ENCODE assay signal across 8 cellular contexts in the genomic region with DNA sequence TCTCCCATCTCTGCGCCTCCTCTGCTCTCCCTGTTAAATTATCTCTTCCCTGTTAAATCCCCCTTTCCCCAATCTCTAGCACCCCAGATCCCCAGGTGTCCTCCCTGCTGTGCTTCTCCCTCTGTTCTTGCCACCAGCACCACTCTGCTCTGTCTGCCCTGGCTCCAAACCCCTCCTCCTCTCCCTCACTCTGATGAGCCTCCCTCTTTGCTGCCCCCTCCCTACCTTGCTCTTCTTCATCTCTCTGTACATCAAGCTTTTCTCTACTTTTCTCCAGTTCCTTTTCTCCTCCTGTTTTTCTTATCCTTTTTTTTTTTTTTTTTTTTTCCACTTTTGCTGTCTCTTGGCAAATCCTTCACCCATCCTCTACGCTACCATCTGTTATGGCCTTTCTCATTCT. TPM values are rescaled to one million over a fixed set of nuclear protein-coding genes. Genes with fewer than 3 reads are reported as not detected.
A peak's percentile ranks its signal among the peaks of the same experiment; 100 is the strongest.
DNase-seq lines count a peak whose midpoint lies in the region; ATAC-seq, FAIRE-seq and TF ChIP-seq lines count a peak whose summit lies in the region.
"Not testable (repeated sequence)": the region's sequence is repeated elsewhere in the genome, so short reads cannot be mapped to it uniquely, and the experiment has no call there.

No MANE protein-coding gene starts in this region.

- FAIRE-seq in keratinocyte (lab: Jason Lieb, UNC), result not testable (repeated sequence)

- DNase-seq in CD8-positive, alpha-beta T cell; SJSA1 (ENCODE audit: low read depth in 1 of 2, low spot score in 2 of 2); activated naive CD4-positive, alpha-beta T cell treated with anti-CD3 and anti-CD28 coated beads, Interleukin-2, amount 50 U/mL, for 72 hours (ENCODE audit: low spot score in 2 of 2); endodermal cell; keratinocyte (ENCODE audit: low read depth, low spot score); suprapubic skin (ENCODE audit: low spot score in 2 of 2): not testable (repeated sequence)

- peak overlapping the region; percentile 87; the same call in 1 of the 2 replicates for H3K9ac ChIP-seq in KMS-11
- H3K9ac ChIP-seq in endodermal cell (ENCODE audit: extremely low read depth, low read length, poor library complexity, severe bottlenecking), result peak overlapping the region; percentile 84
- peak overlapping the region; percentile 85 for H3K9ac ChIP-seq in keratinocyte (ENCODE audit: control insufficient read depth, extremely low read depth, insufficient read depth, low read length)

- not testable (repeated sequence) for TF ChIP-seq POLR2A in suprapubic skin (IDR thresholded peaks at IDR 0.05)

- not testable (repeated sequence) for H3K36me3 ChIP-seq in CD8-positive, alpha-beta T cell (ENCODE audit: insufficient read depth, low read length); KMS-11 (ENCODE audit: insufficient read depth); SJSA1; keratinocyte (ENCODE audit: control insufficient read depth in 2 of 2, extremely low read depth in 1 of 2, insufficient read depth in 2 of 2, low read length in 2 of 2); neuron (ENCODE audit: insufficient read depth, low read length); suprapubic skin
- peaks cover 26% of the 10 kb centered on the region for H3K36me3 ChIP-seq in endodermal cell (ENCODE audit: control insufficient read depth, insufficient read depth, low read length)

- H3K4me3 ChIP-seq in CD8-positive, alpha-beta T cell (ENCODE audit: low read depth, low read length), result peak overlapping the region; percentile 91
- H3K4me3 ChIP-seq in KMS-11 (IDR thresholded peaks at IDR 0.05; ENCODE audit: insufficient read depth, low read depth, low read length), result not testable (repeated sequence)
- H3K4me3 ChIP-seq in SJSA1, result peak overlapping the region; percentile 75
- peak overlapping the region; percentile 94 for H3K4me3 ChIP-seq in endodermal cell (ENCODE audit: low read length)
- peak overlapping the region; percentile 70 to 95 (median 92) for H3K4me3 ChIP-seq in keratinocyte (ENCODE audit: control insufficient read depth in 2 of 3, extremely low read depth in 1 of 3, insufficient read depth in 2 of 3, low read depth in 1 of 3, low read length in 3 of 3)
- H3K4me3 ChIP-seq in neuron (ENCODE audit: low read length), result peak overlapping the region; percentile 91
- peak overlapping the region; percentile 90 for H3K4me3 ChIP-seq in suprapubic skin

- H3K4me1 ChIP-seq in CD8-positive, alpha-beta T cell (ENCODE audit: insufficient read depth, low read length); KMS-11 (ENCODE audit: low read depth, poor library complexity, severe bottlenecking); SJSA1 (replicated peaks); endodermal cell (ENCODE audit: control insufficient read depth, insufficient read depth, low read length); keratinocyte (ENCODE audit: control insufficient read depth, extremely low read depth, insufficient read depth, low read length); neuron (ENCODE audit: insufficient read depth, low read length): not testable (repeated sequence)
- peaks cover 25% of the 10 kb centered on the region for H3K4me1 ChIP-seq in suprapubic skin

- POLR2A ChIA-PET in CD8-positive, alpha-beta T cell (lab: Charles Lee), result not testable (repeated sequence)

- not testable (repeated sequence) for TF ChIP-seq EP300 in suprapubic skin (IDR thresholded peaks at IDR 0.05)

- not testable (repeated sequence) for ATAC-seq in CD8-positive, alpha-beta T cell; activated naive CD4-positive, alpha-beta T cell treated with anti-CD3 and anti-CD28 coated beads, Interleukin-2, amount 50 U/mL, for 72 hours

- H3K4me1 Mint-ChIP-seq in CD8-positive, alpha-beta T cell (ENCODE audit: low read depth), result peaks cover 33% of the 10 kb centered on the region
- peaks cover 39% of the 10 kb centered on the region for H3K4me1 Mint-ChIP-seq in endodermal cell

- CTCF ChIA-PET in CD8-positive, alpha-beta T cell (lab: Charles Lee), result not testable (repeated sequence)

- H3K27ac Mint-ChIP-seq in CD8-positive, alpha-beta T cell, result peak overlapping the region; percentile 93
- H3K27ac Mint-ChIP-seq in activated naive CD4-positive, alpha-beta T cell treated with anti-CD3 and anti-CD28 coated beads, Interleukin-2, amount 50 U/mL, for 72 hours, result peak overlapping the region; percentile 88 to 98
- H3K27ac Mint-ChIP-seq in endodermal cell, result peak overlapping the region; percentile 96

- peak overlapping the region; percentile 72 for H3K4me2 ChIP-seq in KMS-11
- peak overlapping the region; percentile 79 for H3K4me2 ChIP-seq in keratinocyte (ENCODE audit: control insufficient read depth, extremely low read depth, insufficient read depth, low read depth, low read length)

- not testable (repeated sequence) for H3K79me2 ChIP-seq in KMS-11 (ENCODE audit: insufficient read depth, low read depth); keratinocyte (ENCODE audit: control insufficient read depth, insufficient read depth, low read length)

- H3K4me3 Mint-ChIP-seq in CD8-positive, alpha-beta T cell, result peak overlapping the region; percentile 95
- peak overlapping the region; percentile 78 for H3K4me3 Mint-ChIP-seq in endodermal cell

- H4K20me1 ChIP-seq in KMS-11 (ENCODE audit: insufficient read depth); keratinocyte (ENCODE audit: control insufficient read depth, extremely low read depth, insufficient read depth, low read length): not testable (repeated sequence)

- H3K27me3 ChIP-seq in CD8-positive, alpha-beta T cell (ENCODE audit: insufficient read depth, low read length); KMS-11 (ENCODE audit: insufficient read depth, low read depth); SJSA1 (replicated peaks); endodermal cell (ENCODE audit: control insufficient read depth, insufficient read depth, low read length, poor library complexity, severe bottlenecking); keratinocyte (ENCODE audit: control insufficient read depth, extremely low read depth, insufficient read depth, low read length); neuron (ENCODE audit: insufficient read depth, low read length); suprapubic skin: not testable (repeated sequence)

- H2AFZ ChIP-seq in KMS-11 (ENCODE audit: low read depth) (peak overlapping the region; percentile 94), keratinocyte (ENCODE audit: control insufficient read depth, low read length) (peak overlapping the region; percentile 95), neuron (ENCODE audit: low read depth, low read length) (peak overlapping the region; percentile 99)

- not testable (repeated sequence) for H3K9me3 ChIP-seq in CD8-positive, alpha-beta T cell (ENCODE audit: low read length); SJSA1 (replicated peaks); endodermal cell (ENCODE audit: control insufficient read depth, low read length); keratinocyte (ENCODE audit: control insufficient read depth, low read depth, low read length); neuron (ENCODE audit: low read length); suprapubic skin

- not testable (repeated sequence) for TF ChIP-seq CTCF in CD8-positive, alpha-beta T cell (IDR thresholded peaks at IDR 0.05); KMS-11 (conservative IDR thresholded peaks at IDR 0.05; ENCODE audit: low read depth, low read length); endodermal cell (conservative IDR thresholded peaks at IDR 0.05); keratinocyte (optimal IDR thresholded peaks at IDR 0.05 in 1 of 3, IDR thresholded peaks at IDR 0.05 in 1 of 3, conservative IDR thresholded peaks at IDR 0.05 in 1 of 3; ENCODE audit: extremely low read depth in 1 of 3, insufficient read depth in 2 of 3, low read length in 3 of 3); suprapubic skin (IDR thresholded peaks at IDR 0.05)

- H3K27ac ChIP-seq in CD8-positive, alpha-beta T cell (ENCODE audit: low read depth, low read length), result peak overlapping the region; percentile 66
- not testable (repeated sequence) for H3K27ac ChIP-seq in KMS-11; SJSA1; endodermal cell (ENCODE audit: low read depth, low read length); keratinocyte (ENCODE audit: control insufficient read depth, insufficient read depth, low read length); suprapubic skin

- not testable (repeated sequence) for H3K9me3 Mint-ChIP-seq in CD8-positive, alpha-beta T cell; endodermal cell
- H3K9me3 Mint-ChIP-seq in activated naive CD4-positive, alpha-beta T cell treated with anti-CD3 and anti-CD28 coated beads, Interleukin-2, amount 50 U/mL, for 72 hours, result peaks cover 14 to 31% of the 10 kb centered on the region in 2 donors

- intact Hi-C loops in CD8-positive, alpha-beta T cell (cut with DNase I, micrococcal nuclease), result loop anchor here (5.0 kb wide), 6 partner anchors 51 to 926 kb away; partner anchors contain the start of genes MYADM (in 1 of the 2), ZNF468 (in 1 of the 2), ZNF611 (in 1 of the 2) and ZNF808 (in 1 of the 2)

- H3K27me3 Mint-ChIP-seq in CD8-positive, alpha-beta T cell (ENCODE audit: low read depth); endodermal cell (ENCODE audit: insufficient read depth): not testable (repeated sequence)

- dilution Hi-C loops in keratinocyte (cut with MboI; ENCODE audit: extremely low pct_ligation_motif_present, low sequenced_read_pairs), result not testable (repeated sequence)

- not testable (repeated sequence) for H3K9me1 ChIP-seq in keratinocyte (ENCODE audit: control insufficient read depth, extremely low read depth, insufficient read depth, low read length)

- peaks cover 22% of the 10 kb centered on the region for H3K36me3 Mint-ChIP-seq in CD8-positive, alpha-beta T cell
- H3K36me3 Mint-ChIP-seq in activated naive CD4-positive, alpha-beta T cell treated with anti-CD3 and anti-CD28 coated beads, Interleukin-2, amount 50 U/mL, for 72 hours, result peaks cover 36 to 59% of the 10 kb centered on the region in 2 donors
- peaks cover 25% of the 10 kb centered on the region for H3K36me3 Mint-ChIP-seq in endodermal cell (ENCODE audit: low read depth)

- 41 to 83% methylated on average over 1 to 2 of the region's 2 CpGs for WGBS in endodermal cell (ENCODE audit: insufficient coverage in 1 of 2, insufficient read length in 1 of 2), 2 experiments
- WGBS in suprapubic skin, result 33% methylated on average over 2 of the region's 2 CpGs

RNA-seq across cellular contexts. Expression of gene ZNF888, which starts 18.3 kb away (rescaled TPM):
- 1 to 10 TPM; 4.5 to 4.9 TPM for total RNA-seq in CD8-positive, alpha-beta T cell
- 2.4 and 6.9 TPM in 2 replicates for total RNA-seq in SJSA1 (2014; rRNA removed; shearing (Covaris generic))
- 10 to 100 TPM in 1 of 2 donors, 1 to 10 TPM in 1; 4.0 to 11.6 TPM for total RNA-seq in activated naive CD4-positive, alpha-beta T cell treated with anti-CD3 and anti-CD28 coated beads, Interleukin-2, amount 50 U/mL, for 72 hours
- total RNA-seq in endodermal cell, result 10 to 100 TPM; 13.4 to 19.6 TPM
- 4.5 TPM for polyA plus RNA-seq in endodermal cell (2013, experiment 1 of 2)
- 5.4 TPM for polyA plus RNA-seq in endodermal cell (2013, experiment 2 of 2)
- 2.0 to 3.1 TPM (median 2.2 TPM) in 3 replicates for polyA plus RNA-seq in keratinocyte
- polyA plus RNA-seq in keratinocyte (2011; ENCODE audit: low read depth), result 2.4 TPM
- 0.81 and 2.1 TPM in 2 replicates for polyA plus RNA-seq in keratinocyte (2011; cell fraction: cytosol; rRNA removed)
- 3.5 and 3.9 TPM in 2 replicates for polyA plus RNA-seq in keratinocyte (2011; cell fraction: nucleus; rRNA removed)
- polyA plus RNA-seq in keratinocyte (2012; ENCODE audit: low replicate concordance), result 2.7 TPM in 2 replicates
- 0.79 to 8.3 TPM (median 4.1 TPM) in 3 replicates for polyA minus RNA-seq in keratinocyte
- 2.5 TPM for polyA minus RNA-seq in keratinocyte (2011; cell fraction: cytosol; rRNA and poly(A)+ RNA removed)
- polyA minus RNA-seq in keratinocyte (2011; cell fraction: nucleus; rRNA and poly(A)+ RNA removed), result 3.5 and 7.8 TPM in 2 replicates
- total RNA-seq in suprapubic skin, result 1 to 10 TPM; 3.5 to 5.3 (median 4.5) TPM

RNA-seq across cellular contexts. Expression of gene ZNF816, which starts 21.2 kb away (rescaled TPM):
- 1 to 10 TPM; 5.9 to 6.4 TPM for total RNA-seq in CD8-positive, alpha-beta T cell
- 9.5 and 16.3 TPM in 2 replicates for total RNA-seq in SJSA1 (2014; rRNA removed; shearing (Covaris generic))
- 10 to 100 TPM in 1 of 2 donors, 1 to 10 TPM in 1; 7.0 to 13.0 TPM for total RNA-seq in activated naive CD4-positive, alpha-beta T cell treated with anti-CD3 and anti-CD28 coated beads, Interleukin-2, amount 50 U/mL, for 72 hours
- total RNA-seq in endodermal cell, result 10 to 100 TPM; 20.7 to 24.8 TPM
- 13.4 TPM for polyA plus RNA-seq in endodermal cell (2013, experiment 1 of 2)
- polyA plus RNA-seq in endodermal cell (2013, experiment 2 of 2), result 13.3 TPM
- polyA plus RNA-seq in keratinocyte, result 2.1 to 5.1 TPM (median 4.3 TPM) in 3 replicates
- polyA plus RNA-seq in keratinocyte (2011; ENCODE audit: low read depth), result 1.8 TPM
- polyA plus RNA-seq in keratinocyte (2011; cell fraction: cytosol; rRNA removed), result 2.0 and 4.7 TPM in 2 replicates
- 4.3 and 5.0 TPM in 2 replicates for polyA plus RNA-seq in keratinocyte (2011; cell fraction: nucleus; rRNA removed)
- polyA plus RNA-seq in keratinocyte (2012; ENCODE audit: low replicate concordance), result 3.7 and 5.9 TPM in 2 replicates
- polyA minus RNA-seq in keratinocyte, result 2.3 to 8.5 TPM (median 5.1 TPM) in 3 replicates
- 7.3 TPM for polyA minus RNA-seq in keratinocyte (2011; cell fraction: cytosol; rRNA and poly(A)+ RNA removed)
- polyA minus RNA-seq in keratinocyte (2011; cell fraction: nucleus; rRNA and poly(A)+ RNA removed), result 3.0 and 9.2 TPM in 2 replicates
- 10 to 100 TPM in 2 of 4 donors, 1 to 10 TPM in 2; 6.8 to 14.5 (median 9.2) TPM for total RNA-seq in suprapubic skin

RNA-seq across cellular contexts. Expression of gene ZNF320, which starts 44.1 kb away (rescaled TPM):
- total RNA-seq in CD8-positive, alpha-beta T cell, result 1 to 10 TPM; 5.5 to 9.5 TPM
- total RNA-seq in SJSA1 (2014; rRNA removed; shearing (Covaris generic)), result 12.3 and 13.3 TPM in 2 replicates
- total RNA-seq in activated naive CD4-positive, alpha-beta T cell treated with anti-CD3 and anti-CD28 coated beads, Interleukin-2, amount 50 U/mL, for 72 hours, result 1 to 10 TPM; 3.1 to 5.2 TPM
- total RNA-seq in endodermal cell (10 to 100 TPM; 33.5 to 37.5 TPM), suprapubic skin (10 to 100 TPM in 2 of 4 donors, 1 to 10 TPM in 2; 5.3 to 29.3 (median 11.3) TPM)
- 20.9 TPM for polyA plus RNA-seq in endodermal cell (2013, experiment 1 of 2)
- 18.1 TPM for polyA plus RNA-seq in endodermal cell (2013, experiment 2 of 2)
- polyA plus RNA-seq in keratinocyte, result 10.5 to 29.9 TPM (median 12.5 TPM) in 3 replicates
- polyA plus RNA-seq in keratinocyte (2011; ENCODE audit: low read depth), result 17.6 TPM
- polyA plus RNA-seq in keratinocyte (2011; cell fraction: cytosol; rRNA removed), result 10.5 and 11.2 TPM in 2 replicates
- polyA plus RNA-seq in keratinocyte (2011; cell fraction: nucleus; rRNA removed), result 53.7 and 54.5 TPM in 2 replicates
- polyA plus RNA-seq in keratinocyte (2012; ENCODE audit: low replicate concordance), result 4.8 and 5.9 TPM in 2 replicates
- 12.3 to 24.1 TPM (median 14.4 TPM) in 3 replicates for polyA minus RNA-seq in keratinocyte
- polyA minus RNA-seq in keratinocyte (2011; cell fraction: cytosol; rRNA and poly(A)+ RNA removed), result 4.6 TPM
- polyA minus RNA-seq in keratinocyte (2011; cell fraction: nucleus; rRNA and poly(A)+ RNA removed), result 14.4 and 30.3 TPM in 2 replicates
